8 cellular contexts compared by ENCODE assay signal in the genomic region with DNA sequence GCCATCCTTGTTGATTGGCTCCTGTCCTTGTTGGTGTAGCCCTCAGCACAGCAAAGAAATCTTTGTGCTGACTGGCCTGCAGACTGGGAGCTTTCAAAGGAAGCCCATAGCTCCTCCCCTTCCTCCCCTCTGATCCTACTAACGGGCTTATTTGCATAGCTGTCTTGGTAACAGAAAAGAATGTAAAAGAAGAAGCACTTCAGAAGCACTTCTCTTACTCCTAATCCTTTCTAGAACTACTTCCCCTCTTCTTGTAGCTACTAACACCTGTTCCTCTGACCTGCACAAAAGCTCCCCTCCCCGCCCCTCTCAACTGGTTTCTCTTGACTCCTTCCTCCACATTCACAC. TPM values are rescaled to one million over a fixed set of nuclear protein-coding genes. Genes with fewer than 3 reads are reported as not detected.
DNase-seq lines count a peak whose midpoint lies in the region; ATAC-seq and TF ChIP-seq lines count a peak whose summit lies in the region.

No MANE protein-coding gene starts in this region.

- POLR2A ChIA-PET in MCF 10A (lab: Yijun Ruan, JAX), result no interaction called here

- no peaks in the 10 kb centered on the region for H3K27me3 ChIP-seq in DOHH2 (ENCODE audit: control insufficient read depth, low read length)
- no peaks in the 10 kb centered on the region for H3K27me3 ChIP-seq in tibial nerve

- no peaks in the 10 kb centered on the region for H3K9me3 Mint-ChIP-seq in MCF 10A (ENCODE audit: unreplicated experiment)

- H3K9me3 ChIP-seq in DOHH2 (ENCODE audit: control insufficient read depth, insufficient read depth, low read length), result no peaks in the 10 kb centered on the region
- H3K9me3 ChIP-seq in tibial nerve, result no peaks in the 10 kb centered on the region

- no TSS peak for BruUV-seq in MCF 10A (replicated peaks; lab: Mats Ljungman, UMichigan)

- no peaks in the 10 kb centered on the region for H4K20me1 ChIP-seq in DOHH2 (ENCODE audit: control insufficient read depth, insufficient read depth, low read depth, low read length)

- H3K27ac Mint-ChIP-seq in MCF 10A (ENCODE audit: low read depth, unreplicated experiment), result no peak overlapping the region

- H3K36me3 Mint-ChIP-seq in MCF 10A (ENCODE audit: insufficient read depth, unreplicated experiment), result no peaks in the 10 kb centered on the region

- peak overlapping the region; percentile 79 for H3K4me3 ChIP-seq in DOHH2 (ENCODE audit: low read length)
- no peak overlapping the region for H3K4me3 ChIP-seq in tibial nerve

- no peaks in the 10 kb centered on the region for H3K4me1 Mint-ChIP-seq in MCF 10A (ENCODE audit: insufficient read depth, unreplicated experiment)

- peak overlapping the region; percentile 85 for H3K27ac ChIP-seq in DOHH2 (ENCODE audit: low read depth, low read length)
- H3K27ac ChIP-seq in tibial nerve, result peak overlapping the region in 3 of 4 donors; percentile 59 to 81 (median 76)

- peaks cover 5% of the 10 kb centered on the region for H3F3A ChIP-seq in DOHH2 (ENCODE audit: control insufficient read depth, insufficient read depth)

- CTCF ChIA-PET in MCF 10A (lab: Yijun Ruan, JAX), result no interaction called here

- H3K36me3 ChIP-seq in DOHH2 (ENCODE audit: control insufficient read depth, low read length), result no peaks in the 10 kb centered on the region
- no peaks in the 10 kb centered on the region for H3K36me3 ChIP-seq in tibial nerve

- H3K4me2 ChIP-seq in DOHH2 (ENCODE audit: low read length), result peak overlapping the region; percentile 96

- no peaks in the 10 kb centered on the region for H3K27me3 Mint-ChIP-seq in MCF 10A (ENCODE audit: insufficient read depth, unreplicated experiment)

- H3K4me1 ChIP-seq in DOHH2 (ENCODE audit: control insufficient read depth, low read length) (peaks cover 73% of the 10 kb centered on the region), tibial nerve (peaks cover 0 to 41% (median 25%) of the 10 kb centered on the region in 4 donors)

- DNase-seq in GM19238 (ENCODE audit: insufficient read length, low spot score) (peak; percentile 71), SIG-M5 (lab: John Stamatoyannopoulos, UW) (peak; percentile 22), left cardiac atrium (no peak), tibial nerve (ENCODE audit: low spot score in 2 of 2) (no peak), UCSD-AML1 (lab: John Stamatoyannopoulos, UW; ENCODE audit: unreplicated experiment) (no peak), MCF 10A (ENCODE audit: unreplicated experiment) (no peak)

- no peak overlapping the region for H3K4me3 Mint-ChIP-seq in MCF 10A (ENCODE audit: unreplicated experiment)

- no peak for TF ChIP-seq POLR2A in tibial nerve (IDR thresholded peaks at IDR 0.05)

- TF ChIP-seq EP300 in tibial nerve (IDR thresholded peaks at IDR 0.05), result no peak

- TF ChIP-seq CTCF in DOHH2 (IDR thresholded peaks at IDR 0.05; ENCODE audit: low read depth, low read length, poor library complexity, severe bottlenecking) (no peak), tibial nerve (IDR thresholded peaks at IDR 0.05) (no peak), MCF 10A (IDR thresholded peaks at IDR 0.05; ENCODE audit: unreplicated experiment) (no peak)

- peak; percentile 100 for ATAC-seq in HG03159 (IDR thresholded peaks at IDR 0.05; ENCODE audit: unreplicated experiment)
- ATAC-seq in left cardiac atrium, result peak; percentile 48 to 54

- 28 to 33% methylated on average over 2 of the region's 2 CpGs for WGBS in tibial nerve, 2 donors

- H3K9me2 ChIP-seq in DOHH2 (replicated peaks; ENCODE audit: control insufficient read depth, low read length), result no peaks in the 10 kb centered on the region

- intact Hi-C loops in left cardiac atrium (cut with DNase I), result no loop called here
- intact Hi-C loops in MCF 10A (cut with micrococcal nuclease), result no loop called here

- H3K79me2 ChIP-seq in DOHH2 (ENCODE audit: control insufficient read depth, low read length), result peaks cover 8% of the 10 kb centered on the region

RNA-seq across cellular contexts. Expression of a gene that starts 14.3 kb away (rescaled TPM):
- 10 to 100 TPM; 16.0 to 21.5 TPM for total RNA-seq in left cardiac atrium
- 10 to 100 TPM; 15.1 to 24.9 (median 21.6) TPM for total RNA-seq in tibial nerve
- 10.0 and 10.8 TPM in 2 replicates for total RNA-seq in MCF 10A (2022)

Comparison
In these comparisons a context has a peak if more than half of its experiments do, and no peak if none do; other contexts are left out.
1. DNase-seq: peak in GM19238 (single experiment) and SIG-M5 (single experiment); none in left cardiac atrium (single experiment), tibial nerve (0 of 2), UCSD-AML1 (single experiment) and MCF 10A (single experiment).